Comparison of ENCODE assay signal across 8 cellular contexts in the genomic region with DNA sequence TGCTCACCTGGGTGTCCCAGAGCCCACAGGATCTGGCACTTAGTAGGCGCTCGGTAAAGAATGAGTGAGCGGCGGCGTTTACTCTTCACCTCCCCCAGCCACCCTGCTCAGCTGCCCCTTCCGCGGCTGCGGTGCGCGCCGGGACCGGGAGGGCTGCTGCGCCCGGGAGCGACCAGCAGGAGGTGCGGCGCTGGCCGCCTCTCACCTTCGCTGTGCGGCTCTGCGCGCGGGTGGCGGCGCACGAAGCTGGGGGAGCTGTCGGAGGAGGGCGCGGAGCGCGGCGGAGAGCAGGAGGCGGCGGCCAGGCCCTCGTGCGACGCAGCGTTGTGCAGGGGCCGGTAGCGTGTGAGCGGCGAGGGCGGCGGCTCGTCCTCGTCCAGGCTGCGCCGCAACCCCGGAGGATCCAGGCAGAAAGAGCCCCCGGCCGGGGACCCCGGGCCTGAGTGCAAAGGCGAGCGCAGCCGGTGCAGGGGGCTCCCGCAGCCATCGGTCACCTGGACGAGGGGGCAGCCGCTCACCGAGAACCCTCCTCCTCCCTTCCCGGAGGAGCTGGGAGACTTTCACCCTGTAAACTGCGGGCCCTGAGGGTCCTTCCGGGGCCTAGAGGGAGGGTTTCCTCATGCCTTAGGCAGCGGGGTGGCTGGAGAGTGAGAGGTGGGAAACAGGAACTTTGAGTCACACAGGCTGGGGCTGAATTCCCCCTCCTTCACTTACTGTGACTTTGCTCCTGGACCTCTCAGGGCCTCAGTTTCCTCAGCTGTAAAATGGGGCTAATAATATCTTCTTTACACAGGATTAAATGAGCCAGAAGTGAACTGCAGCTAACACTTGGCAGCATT. TPM values are rescaled to one million over a fixed set of nuclear protein-coding genes. Genes with fewer than 3 reads are reported as not detected.
DNase-seq lines count a peak whose midpoint lies in the region; ATAC-seq, FAIRE-seq and TF ChIP-seq lines count a peak whose summit lies in the region.

No MANE protein-coding gene starts in this region.

- FAIRE-seq in GM18507 (lab: Jason Lieb, UNC): peak; percentile 31

- no peak for TF ChIP-seq EP300 in sigmoid colon (IDR thresholded peaks at IDR 0.05)

- TF ChIP-seq POLR2A in sigmoid colon (IDR thresholded peaks at IDR 0.05): no peak
- no peak for TF ChIP-seq POLR2A in lower leg skin (IDR thresholded peaks at IDR 0.05)

- H3K27me3 ChIP-seq in NT2/D1 (ENCODE audit: insufficient read depth, insufficient read length) (peaks cover 24% of the 10 kb centered on the region), sigmoid colon (no peaks in the 10 kb centered on the region)

- intact Hi-C loops in Right ventricle myocardium superior (cut with DNase I): no loop called here
- intact Hi-C loops in sigmoid colon (cut with DNase I): loop anchor here (5.0 kb wide), 3 partner anchors 45 to 180 kb away; partner anchors contain the start of gene TMEM92
- intact Hi-C loops in lower leg skin (cut with DNase I; ENCODE audit: low total_unique reads): no loop called here

- H3K9ac ChIP-seq in NT2/D1 (ENCODE audit: insufficient read length, low read depth): peak overlapping the region; percentile 76

- peak; percentile 73 for ATAC-seq in Right ventricle myocardium superior (ENCODE audit: poor library complexity)
- no peak for ATAC-seq in HG03520 (IDR thresholded peaks at IDR 0.05; ENCODE audit: unreplicated experiment)

- H3K36me3 ChIP-seq in NT2/D1 (ENCODE audit: insufficient read depth, insufficient read length, low read length) (peaks cover 10% of the 10 kb centered on the region), sigmoid colon (no peaks in the 10 kb centered on the region)

- DNase-seq in GM18507 (ENCODE audit: extremely low spot score, insufficient read length, low read depth) (no peak), NT2/D1 (ENCODE audit: low read depth, low spot score) (peak; percentile 70), Right ventricle myocardium superior (peak; percentile 70), sigmoid colon (no peak), pons (ENCODE audit: low spot score) (no peak), lower leg skin (ENCODE audit: low spot score in 2 of 2) (no peak)
- peak; percentile 35 for DNase-seq in activated gamma-delta T cell treated with anti-CD3 and anti-CD28 coated beads, Interleukin-2, amount 50 U/mL, for 16 hours (ENCODE audit: low read depth)

- H3K4me1 ChIP-seq in NT2/D1 (ENCODE audit: insufficient read depth, insufficient read length): peaks cover 28% of the 10 kb centered on the region
- peaks cover 0 to 34% (median 29%) of the 10 kb centered on the region in 4 donors for H3K4me1 ChIP-seq in sigmoid colon

- H3K9me3 ChIP-seq in NT2/D1 (ENCODE audit: insufficient read depth, low read length) (no peaks in the 10 kb centered on the region), sigmoid colon (no peaks in the 10 kb centered on the region)

- peak overlapping the region; percentile 31 for H3K4me3 ChIP-seq in NT2/D1 (ENCODE audit: insufficient read length, low read depth)
- H3K4me3 ChIP-seq in sigmoid colon: peak overlapping the region in 3 of 4 donors; percentile 6 to 35 (median 21)
- no peak overlapping the region for H3K4me3 ChIP-seq in lower leg skin (ENCODE audit: low read depth, poor library complexity, severe bottlenecking)

- peak; percentile 38 to 78 (median 67) for TF ChIP-seq CTCF in sigmoid colon (IDR thresholded peaks at IDR 0.05)
- no peak for TF ChIP-seq CTCF in lower leg skin (IDR thresholded peaks at IDR 0.05)

- WGBS in sigmoid colon, 2 donors: 6 to 9% methylated on average over 64 of the region's 64 CpGs
- WGBS in lower leg skin, 2 donors: 18 to 33% methylated on average over 28 to 37 of the region's 64 CpGs

- H3K27ac ChIP-seq in sigmoid colon: peak overlapping the region; percentile 7 to 47 (median 36)

RNA-seq across cellular contexts. Expression of gene SAMD14, which starts 12.5 kb away (rescaled TPM):
- total RNA-seq in Right ventricle myocardium superior (0.78 TPM), sigmoid colon (1 to 10 TPM in 1 of 4 donors, under 1 TPM in 3; 0.16 to 2.5 (median 0.63) TPM), lower leg skin (under 1 TPM in 1 of 4 donors, not detected in 3; 0.39 TPM)
- polyA plus RNA-seq in sigmoid colon: 1 to 10 TPM in 2 of 3 donors, under 1 TPM in 1; 0.92 to 1.3 (median 1.2) TPM

RNA-seq across cellular contexts. Expression of gene PDK2, which starts 22.3 kb away (rescaled TPM):
- total RNA-seq in Right ventricle myocardium superior: 250 TPM
- 10 to 100 TPM; 40.3 to 82.8 (median 45.7) TPM for total RNA-seq in sigmoid colon
- polyA plus RNA-seq in sigmoid colon: 10 to 100 TPM; 23.1 to 56.5 (median 43.9) TPM
- 10 to 100 TPM; 35.6 to 86.6 (median 57.0) TPM for total RNA-seq in lower leg skin

RNA-seq across cellular contexts. Expression of gene PPP1R9B, which starts 33.1 kb away (rescaled TPM):
- total RNA-seq in Right ventricle myocardium superior (35.4 TPM), sigmoid colon (10 to 100 TPM; 15.3 to 18.8 (median 16.8) TPM), lower leg skin (10 to 100 TPM; 20.7 to 31.9 (median 29.5) TPM)
- 10 to 100 TPM in 2 of 3 donors, 1 to 10 TPM in 1; 9.0 to 38.7 (median 10.9) TPM for polyA plus RNA-seq in sigmoid colon

RNA-seq across cellular contexts. Expression of gene SGCA, which starts 48.4 kb away (rescaled TPM):
- 135 TPM for total RNA-seq in Right ventricle myocardium superior
- total RNA-seq in sigmoid colon: 10 to 100 TPM; 27.3 to 80.1 (median 56.1) TPM
- polyA plus RNA-seq in sigmoid colon: 1 to 10 TPM; 2.5 to 7.2 (median 4.6) TPM
- total RNA-seq in lower leg skin: 1 to 10 TPM; 1.0 to 9.9 (median 5.6) TPM

Comparison
In these comparisons a context has a peak if more than half of its experiments do, and no peak if none do; other contexts are left out.
1. DNase-seq: peak in NT2/D1 (single experiment), activated gamma-delta T cell treated with anti-CD3 and anti-CD28 coated beads, Interleukin-2, amount 50 U/mL, for 16 hours (single experiment) and Right ventricle myocardium superior (single experiment); none in GM18507 (single experiment), sigmoid colon (single experiment), pons (single experiment) and lower leg skin (0 of 2).
2. CTCF ChIP-seq: peak in sigmoid colon (4 of 4); none in lower leg skin (0 of 3).